In the genomic region with DNA sequence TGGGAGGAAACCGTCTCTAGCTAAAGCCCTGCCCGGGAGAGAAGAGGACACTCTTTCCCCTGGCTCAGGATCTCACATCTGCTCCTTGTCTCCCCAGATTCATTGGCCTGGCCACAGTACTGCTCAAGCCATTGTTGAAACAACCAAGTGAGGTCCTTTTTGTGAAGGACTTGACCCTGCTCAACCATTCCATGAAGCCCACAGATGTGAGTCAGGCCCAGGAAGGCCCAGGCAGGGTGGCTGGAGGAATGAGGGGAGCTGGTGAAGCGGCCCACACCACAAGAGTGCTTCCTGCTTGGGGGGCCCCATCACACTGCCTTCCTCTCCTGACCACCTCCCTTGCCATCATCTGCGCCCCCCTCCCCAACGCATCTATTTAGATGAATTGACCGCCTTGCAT, we compare ENCODE assay signal across 21 cellular contexts.
"Had no signal": no experiment of that assay in that cellular context is flagged by ENCODE, and none has a peak within 500 bp of the region (broad histone marks: within the 10 kb centered on the region; RNA-seq: fewer than 3 reads in every experiment).

No MANE protein-coding gene starts in this region.

- H3K27me3 ChIP-seq: dorsolateral prefrontal cortex, gastrocnemius medialis, pancreas, right lobe of liver, suprapubic skin, vagina had no signal

- DNase-seq: dorsolateral prefrontal cortex; effector CD4-positive, alpha-beta T cell; foreskin fibroblast; gastrocnemius medialis; head of caudate nucleus; kidney; mammary epithelial cell; mesendoderm; occipital lobe; pancreas; right lobe of liver; small intestine; stimulated activated CD4-positive, alpha-beta T cell treated with anti-CD3 and anti-CD28 coated beads, Interleukin-15, amount 100 ng/mL, for 24 hours; stimulated activated CD4-positive, alpha-beta T cell treated with anti-CD3 and anti-CD28 coated beads, Interleukin-2, amount 100 ng/mL, for 48 hours; stimulated activated naive CD4-positive, alpha-beta T cell; stimulated activated naive CD8-positive, alpha-beta T cell treated with anti-CD3 and anti-CD28 coated beads, Interleukin-15, amount 100 ng/mL, for 72 hours had no signal

- H3K9me3 ChIP-seq: gastrocnemius medialis, pancreas, right lobe of liver, suprapubic skin, vagina had no signal

- H3K4me3 ChIP-seq: dorsolateral prefrontal cortex, gastrocnemius medialis, pancreas, right lobe of liver, suprapubic skin, vagina had no signal

- H3K27ac ChIP-seq: dorsolateral prefrontal cortex, epithelial cell of prostate, gastrocnemius medialis, pancreas, right lobe of liver, suprapubic skin, vagina had no signal

- H3K36me3 ChIP-seq: gastrocnemius medialis, pancreas, right lobe of liver, suprapubic skin, vagina had no signal

- H3K4me1 ChIP-seq: gastrocnemius medialis, pancreas, right lobe of liver, suprapubic skin, vagina had no signal

- ATAC-seq: esophagus mucosa; gastrocnemius medialis; left lobe of liver; pancreas; right lobe of liver; stimulated activated naive CD8-positive, alpha-beta T cell treated with anti-CD3 and anti-CD28 coated beads, Interleukin-15, amount 100 ng/mL, for 72 hours had no signal
